10 cellular contexts compared by ENCODE assay signal in the genomic region with DNA sequence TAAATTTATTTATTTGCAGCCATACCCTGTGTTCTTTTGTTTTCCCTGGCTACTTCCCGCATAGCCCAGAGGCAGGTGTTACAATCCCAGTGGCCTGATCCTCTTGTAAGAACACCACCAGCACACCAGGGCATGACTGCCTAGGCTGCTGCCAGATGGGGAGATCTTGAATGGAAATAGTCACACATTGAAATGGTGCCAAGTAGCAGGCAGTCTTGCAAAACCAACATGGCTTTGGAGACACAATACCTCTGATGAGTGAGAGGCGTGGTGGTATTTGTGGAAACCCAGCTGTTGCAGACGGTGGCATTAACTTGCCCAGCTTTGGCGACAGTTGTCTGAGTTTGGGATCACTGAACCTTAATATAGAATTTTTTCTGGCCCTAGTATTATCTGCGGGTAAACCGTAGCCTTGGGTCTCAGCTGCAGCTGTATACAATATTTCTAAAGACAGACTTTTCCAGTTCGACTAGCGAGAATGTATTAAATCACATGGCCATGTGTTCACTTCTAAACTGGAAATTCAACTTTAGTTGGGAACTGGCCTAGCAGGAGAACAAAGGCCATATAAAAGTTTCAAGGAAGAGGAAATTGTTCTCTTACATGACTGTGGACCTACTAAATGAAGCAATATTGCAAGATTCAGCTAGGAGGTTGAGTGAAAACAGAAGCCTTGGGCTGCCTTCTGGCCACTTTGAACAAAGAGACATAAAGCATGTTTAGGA.
DNase-seq lines count a peak whose midpoint lies in the region; ATAC-seq and TF ChIP-seq lines count a peak whose summit lies in the region.
"Had no signal": no experiment of that assay in that cellular context is flagged by ENCODE, and none has a peak within 500 bp of the region (broad histone marks: within the 10 kb centered on the region; RNA-seq: fewer than 3 reads in every experiment).

No MANE protein-coding gene starts in this region.

- H3K27me3 Mint-ChIP-seq in mesothelial cell of epicardium (ENCODE audit: low read depth), result no peaks in the 10 kb centered on the region

- H3K4me3 Mint-ChIP-seq in mesothelial cell of epicardium, result no peak overlapping the region
- H3K4me3 Mint-ChIP-seq: activated B cell treated with CpG ODN at 0.5 μM for 24 hours had no signal

- H3K4me1 Mint-ChIP-seq in mesothelial cell of epicardium, result peaks cover 43% of the 10 kb centered on the region
- H3K4me1 Mint-ChIP-seq: activated B cell treated with CpG ODN at 0.5 μM for 24 hours had no signal

- no peak for ATAC-seq in GM19324 (IDR thresholded peaks at IDR 0.05; ENCODE audit: low FRiP score, unreplicated experiment)
- no peak for ATAC-seq in HG03139 (IDR thresholded peaks at IDR 0.05; ENCODE audit: unreplicated experiment)
- ATAC-seq: HepG2 had no signal

- H3K36me3 Mint-ChIP-seq in mesothelial cell of epicardium, result no peaks in the 10 kb centered on the region

- DNase-seq in DMS53 treated with DMSO at 0.1 percent for 48 hours (lab: John Stamatoyannopoulos, UW; ENCODE audit: unreplicated experiment) (peak; percentile 52), NCI-H2029 treated with DMSO at 0.1 percent for 48 hours (lab: John Stamatoyannopoulos, UW) (peak; percentile 57), astrocyte of the hippocampus (ENCODE audit: low read depth, low spot score) (peak; percentile 35), mesothelial cell of epicardium (ENCODE audit: low spot score in 2 of 2, unreplicated experiment in 2 of 2) (no peak)
- no peak for DNase-seq in stimulated activated CD4-positive, alpha-beta T cell treated with anti-CD3 and anti-CD28 coated beads, Interleukin-4, amount 100 ng/mL, for 1 hour
- DNase-seq in activated CD4-positive, alpha-beta T cell treated with anti-CD3 and anti-CD28 coated beads, Interleukin-2, amount 50 U/mL, for 1 hour, result no peak
- DNase-seq: activated B cell treated with CpG ODN at 0.5 μM for 24 hours had no signal

- no peak for TF ChIP-seq CTCF in mesothelial cell of epicardium (IDR thresholded peaks at IDR 0.05; ENCODE audit: unreplicated experiment)

- no peaks in the 10 kb centered on the region for H3K9me3 Mint-ChIP-seq in mesothelial cell of epicardium
- H3K9me3 Mint-ChIP-seq: activated B cell treated with CpG ODN at 0.5 μM for 24 hours had no signal

- H3K27ac Mint-ChIP-seq in mesothelial cell of epicardium, result peak overlapping the region; percentile 89
- H3K27ac Mint-ChIP-seq: activated B cell treated with CpG ODN at 0.5 μM for 24 hours had no signal

Comparison
In these comparisons a context has a peak if more than half of its experiments do, and no peak if none do; other contexts are left out.
1. DNase-seq: peak in DMS53 treated with DMSO at 0.1 percent for 48 hours (single experiment), NCI-H2029 treated with DMSO at 0.1 percent for 48 hours (single experiment) and astrocyte of the hippocampus (single experiment); none in mesothelial cell of epicardium (0 of 2), stimulated activated CD4-positive, alpha-beta T cell treated with anti-CD3 and anti-CD28 coated beads, Interleukin-4, amount 100 ng/mL, for 1 hour (single experiment) and activated CD4-positive, alpha-beta T cell treated with anti-CD3 and anti-CD28 coated beads, Interleukin-2, amount 50 U/mL, for 1 hour (single experiment).